In genomic region chr3:52044869-52045616, GRCh38 we compare ENCODE assay signal across 1 cellular context.
TF ChIP-seq lines count a peak whose summit lies in the region.

No MANE protein-coding gene starts in this region.

TF ChIP-seq in SK-N-SH, 30 proteins besides CTCF, POLR2A, EP300 and RAD21 (continued from another document):
- TF ChIP-seq RFX5 (IDR thresholded peaks at IDR 0.05; ENCODE audit: low read length) (no peak), POLR2AphosphoS5 (IDR thresholded peaks at IDR 0.05; ENCODE audit: low read depth, low read length) (no peak), FOSL2 (IDR thresholded peaks at IDR 0.05; ENCODE audit: borderline replicate concordance, low read depth) (no peak), USF1 (IDR thresholded peaks at IDR 0.05; ENCODE audit: borderline replicate concordance, low read depth) (no peak), MAX (IDR thresholded peaks at IDR 0.05; ENCODE audit: low read depth) (no peak), USF2 (IDR thresholded peaks at IDR 0.05; ENCODE audit: borderline replicate concordance, low read depth, low read length) (no peak), GABPA (IDR thresholded peaks at IDR 0.05; ENCODE audit: low read depth) (no peak), YY1 (IDR thresholded peaks at IDR 0.05; ENCODE audit: low read depth) (no peak), NRF1 (IDR thresholded peaks at IDR 0.05; ENCODE audit: low read depth, low read length) (no peak), MEF2A (IDR thresholded peaks at IDR 0.05; ENCODE audit: borderline replicate concordance, low read depth) (no peak), IRF3 (IDR thresholded peaks at IDR 0.05; ENCODE audit: low read depth, low read length) (no peak), MXI1 (IDR thresholded peaks at IDR 0.05; ENCODE audit: low read depth, low read length) (no peak), PBX3 (IDR thresholded peaks at IDR 0.05) (no peak)
